In the genomic region with DNA sequence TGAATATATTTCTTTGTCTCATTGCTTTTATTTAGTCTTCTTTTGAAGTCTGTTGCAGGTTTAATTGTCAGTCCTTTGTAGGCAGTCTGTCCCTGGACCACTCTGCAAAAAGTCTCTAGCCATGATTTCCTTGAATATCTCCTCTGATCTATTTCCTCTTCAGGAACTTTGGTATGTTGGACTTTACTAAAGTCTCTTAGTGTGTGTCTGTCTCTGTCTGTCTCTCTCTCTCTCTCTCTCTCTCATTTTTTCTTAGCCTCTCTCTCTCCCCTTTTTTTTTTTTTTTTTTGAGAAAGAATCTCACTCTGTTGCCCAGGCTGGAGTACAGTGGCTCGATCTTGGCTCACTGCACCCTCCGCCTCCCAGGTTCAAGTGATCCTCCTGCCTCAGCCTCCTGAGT, we compare ENCODE assay signal across 29 cellular contexts. TPM values are rescaled to one million over a fixed set of nuclear protein-coding genes. Genes with fewer than 3 reads are reported as not detected.
DNase-seq lines count a peak whose midpoint lies in the region; ATAC-seq and TF ChIP-seq lines count a peak whose summit lies in the region.
"Had no signal": no experiment of that assay in that cellular context is flagged by ENCODE, and none has a peak within 500 bp of the region (broad histone marks: within the 10 kb centered on the region; RNA-seq: fewer than 3 reads in every experiment).

No MANE protein-coding gene starts in this region.

- ATAC-seq in activated CD4-positive, alpha-beta T cell treated with anti-CD3 and anti-CD28 coated beads for 36 hours = no peak
- no peak for ATAC-seq in activated naive CD8-positive, alpha-beta T cell treated with anti-CD3 and anti-CD28 coated beads, Interleukin-2, amount 10 ng/mL, durations not matched to agents 7 days and 5 days (ENCODE audit: low read depth)
- ATAC-seq in activated naive CD8-positive, alpha-beta T cell treated with anti-CD3 and anti-CD28 coated beads, Interleukin-2, amount 50 U/mL, for 24 hours = no peak
- ATAC-seq in stimulated activated effector memory CD8-positive, alpha-beta T cell treated with anti-CD3 and anti-CD28 coated beads, Interleukin-12 subunit alpha, Interleukin-12 subunit beta, amount 100 ng/mL, for 72 hours = no peak
- ATAC-seq in HG03571 (IDR thresholded peaks at IDR 0.05; ENCODE audit: unreplicated experiment) = no peak
- ATAC-seq: body of pancreas, esophagus mucosa, GM12878, left lobe of liver, right cardiac atrium had no signal

- no peak overlapping the region for H3K27ac ChIP-seq in spleen
- H3K27ac ChIP-seq: body of pancreas, SK-N-MC, uterus had no signal

- no peak for TF ChIP-seq CTCF in spleen (IDR thresholded peaks at IDR 0.05 in 8 of 11, conservative IDR thresholded peaks at IDR 0.05 in 3 of 11)

- H3K9me3 ChIP-seq in adipocyte (ENCODE audit: control insufficient read depth, low read length) (no peaks in the 10 kb centered on the region), spleen (no peaks in the 10 kb centered on the region)
- H3K9me3 ChIP-seq: body of pancreas, stomach, uterus had no signal

- CTCF ChIA-PET in activated CD4-positive, alpha-beta T cell treated with anti-CD3 and anti-CD28 coated beads for 36 hours (lab: Charles Lee) = no interaction called here

- peak overlapping the region; percentile 27 for H3K9ac ChIP-seq in adipocyte (ENCODE audit: low read length)
- H3K9ac ChIP-seq: KMS-11 had no signal

- H3K27me3 ChIP-seq in adipocyte (replicated peaks; ENCODE audit: control insufficient read depth, insufficient read depth, low read length) (no peaks in the 10 kb centered on the region), spleen (replicated peaks in 1 of 7) (no peaks in the 10 kb centered on the region)
- H3K27me3 ChIP-seq: body of pancreas, stomach, uterus had no signal

- H3K4me1 ChIP-seq in adipocyte (ENCODE audit: control insufficient read depth, insufficient read depth, low read length) = peaks cover 43% of the 10 kb centered on the region
- H3K4me1 ChIP-seq in spleen = peaks cover 34 to 95% (median 65%) of the 10 kb centered on the region in 6 donors
- H3K4me1 ChIP-seq: uterus had no signal

- TF ChIP-seq POLR2A in spleen (IDR thresholded peaks at IDR 0.05) = no peak

- H3K36me3 Mint-ChIP-seq in activated CD4-positive, alpha-beta T cell treated with anti-CD3 and anti-CD28 coated beads, Interleukin-2, amount 10 ng/mL, durations not matched to agents 24 days and 14 days (ENCODE audit: low read depth) = peaks cover 3% of the 10 kb centered on the region
- H3K36me3 Mint-ChIP-seq in activated CD4-positive, alpha-beta T cell treated with anti-CD3 and anti-CD28 coated beads for 36 hours (ENCODE audit: low read depth) = no peaks in the 10 kb centered on the region
- peaks cover 20% of the 10 kb centered on the region for H3K36me3 Mint-ChIP-seq in activated naive CD8-positive, alpha-beta T cell treated with anti-CD3 and anti-CD28 coated beads, Interleukin-2, amount 10 ng/mL, durations not matched to agents 7 days and 5 days
- peaks cover 2% of the 10 kb centered on the region for H3K36me3 Mint-ChIP-seq in activated naive CD8-positive, alpha-beta T cell treated with anti-CD3 and anti-CD28 coated beads, Interleukin-2, amount 50 U/mL, for 24 hours (ENCODE audit: low read depth)
- no peaks in the 10 kb centered on the region for H3K36me3 Mint-ChIP-seq in stimulated activated effector memory CD8-positive, alpha-beta T cell treated with anti-CD3 and anti-CD28 coated beads, Interleukin-12 subunit alpha, Interleukin-12 subunit beta, amount 100 ng/mL, for 72 hours

- intact Hi-C loops in activated CD4-positive, alpha-beta T cell treated with anti-CD3 and anti-CD28 coated beads, Interleukin-2, amount 10 ng/mL, durations not matched to agents 24 days and 14 days (cut with micrococcal nuclease) = loop anchor here (2.0 to 5.0 kb wide), 2 partner anchors 14 to 37 kb away; no protein-coding TSS in a partner anchor
- intact Hi-C loops in activated CD4-positive, alpha-beta T cell treated with anti-CD3 and anti-CD28 coated beads for 36 hours (cut with DNase I, micrococcal nuclease) = loop anchor here in 1 of 2 experiments (5.0 kb wide), 1 partner anchor 37 kb away; no protein-coding TSS in a partner anchor
- intact Hi-C loops in spleen (cut with DNase I; ENCODE audit: low total_unique reads) = loop anchor here (10.0 kb wide), 1 partner anchor 50 kb away; no protein-coding TSS in a partner anchor

- peak overlapping the region; percentile 56 for H3K27ac Mint-ChIP-seq in activated CD4-positive, alpha-beta T cell treated with anti-CD3 and anti-CD28 coated beads, Interleukin-2, amount 10 ng/mL, durations not matched to agents 24 days and 14 days
- H3K27ac Mint-ChIP-seq in activated CD4-positive, alpha-beta T cell treated with anti-CD3 and anti-CD28 coated beads for 36 hours = no peak overlapping the region
- peak overlapping the region; percentile 52 for H3K27ac Mint-ChIP-seq in activated naive CD8-positive, alpha-beta T cell treated with anti-CD3 and anti-CD28 coated beads, Interleukin-2, amount 10 ng/mL, durations not matched to agents 7 days and 5 days
- no peak overlapping the region for H3K27ac Mint-ChIP-seq in activated naive CD8-positive, alpha-beta T cell treated with anti-CD3 and anti-CD28 coated beads, Interleukin-2, amount 50 U/mL, for 24 hours
- peak overlapping the region; percentile 71 for H3K27ac Mint-ChIP-seq in stimulated activated effector memory CD8-positive, alpha-beta T cell treated with anti-CD3 and anti-CD28 coated beads, Interleukin-12 subunit alpha, Interleukin-12 subunit beta, amount 100 ng/mL, for 72 hours

- H3K9me3 Mint-ChIP-seq in activated CD4-positive, alpha-beta T cell treated with anti-CD3 and anti-CD28 coated beads, Interleukin-2, amount 10 ng/mL, durations not matched to agents 24 days and 14 days = no peaks in the 10 kb centered on the region
- no peaks in the 10 kb centered on the region for H3K9me3 Mint-ChIP-seq in activated CD4-positive, alpha-beta T cell treated with anti-CD3 and anti-CD28 coated beads for 36 hours (ENCODE audit: low read depth)
- H3K9me3 Mint-ChIP-seq in activated naive CD8-positive, alpha-beta T cell treated with anti-CD3 and anti-CD28 coated beads, Interleukin-2, amount 10 ng/mL, durations not matched to agents 7 days and 5 days = no peaks in the 10 kb centered on the region
- peaks cover 3% of the 10 kb centered on the region for H3K9me3 Mint-ChIP-seq in activated naive CD8-positive, alpha-beta T cell treated with anti-CD3 and anti-CD28 coated beads, Interleukin-2, amount 50 U/mL, for 24 hours
- H3K9me3 Mint-ChIP-seq in stimulated activated effector memory CD8-positive, alpha-beta T cell treated with anti-CD3 and anti-CD28 coated beads, Interleukin-12 subunit alpha, Interleukin-12 subunit beta, amount 100 ng/mL, for 72 hours = no peaks in the 10 kb centered on the region
- H3K9me3 Mint-ChIP-seq: activated T-helper 2 cell treated with anti-CD3 and anti-CD28 coated beads, Interferon-gamma antibody, Interleukin-2, Interleukin-4, amounts not matched to agents 10 μg/mL and 5 μg/mL and 100 μg/mL, durations not matched to agents 14 hours and 24 hours and 36 hours; T-helper 1 cell treated with Interleukin-12 subunit alpha and Interleukin-12 subunit beta and Interleukin-4 antibody, amounts not matched to agents 30 μg/mL and 1 μg/mL, for 36 hours had no signal

- no peak for DNase-seq in activated CD4-positive, alpha-beta T cell treated with anti-CD3 and anti-CD28 coated beads, Interleukin-2, amount 10 ng/mL, durations not matched to agents 24 days and 14 days
- no peak for DNase-seq in activated CD4-positive, alpha-beta T cell treated with anti-CD3 and anti-CD28 coated beads for 36 hours
- DNase-seq in activated naive CD8-positive, alpha-beta T cell treated with anti-CD3 and anti-CD28 coated beads, Interleukin-2, amount 10 ng/mL, durations not matched to agents 7 days and 5 days = no peak
- no peak for DNase-seq in activated naive CD8-positive, alpha-beta T cell treated with anti-CD3 and anti-CD28 coated beads, Interleukin-2, amount 50 U/mL, for 24 hours
- DNase-seq in adipocyte (ENCODE audit: low read depth) (no peak), spleen (no peak)
- DNase-seq in stimulated activated effector memory CD8-positive, alpha-beta T cell treated with anti-CD3 and anti-CD28 coated beads, Interleukin-12 subunit alpha, Interleukin-12 subunit beta, amount 100 ng/mL, for 72 hours (ENCODE audit: low spot score in 2 of 2) = no peak
- DNase-seq: 8988T; activated CD4-positive, alpha-beta T cell treated with anti-CD3 and anti-CD28 coated beads for 1 hour; body of pancreas; cerebellar nuclear complex; dermis blood vessel endothelial cell; glutamatergic neuron; mesenchymal stem cell; NCI-H1930; NCI-H524 treated with DMSO at 0.1 percent for 48 hours; NK-92 treated with Interleukin-12 subunit alpha and Interleukin-12 subunit beta, amount 100 ng/mL, for 24 hours; right cardiac atrium; stimulated activated CD8-positive, alpha-beta memory T cell treated with anti-CD3 and anti-CD28 coated beads, Interleukin-4, amount 100 ng/mL, for 48 hours; stomach; uterus had no signal

- H3K4me3 Mint-ChIP-seq in activated CD4-positive, alpha-beta T cell treated with anti-CD3 and anti-CD28 coated beads, Interleukin-2, amount 10 ng/mL, durations not matched to agents 24 days and 14 days = no peak overlapping the region
- H3K4me3 Mint-ChIP-seq in activated CD4-positive, alpha-beta T cell treated with anti-CD3 and anti-CD28 coated beads for 36 hours = no peak overlapping the region
- H3K4me3 Mint-ChIP-seq in activated naive CD8-positive, alpha-beta T cell treated with anti-CD3 and anti-CD28 coated beads, Interleukin-2, amount 10 ng/mL, durations not matched to agents 7 days and 5 days = no peak overlapping the region
- no peak overlapping the region for H3K4me3 Mint-ChIP-seq in activated naive CD8-positive, alpha-beta T cell treated with anti-CD3 and anti-CD28 coated beads, Interleukin-2, amount 50 U/mL, for 24 hours
- no peak overlapping the region for H3K4me3 Mint-ChIP-seq in stimulated activated effector memory CD8-positive, alpha-beta T cell treated with anti-CD3 and anti-CD28 coated beads, Interleukin-12 subunit alpha, Interleukin-12 subunit beta, amount 100 ng/mL, for 72 hours

- H3K36me3 ChIP-seq in adipocyte (ENCODE audit: control insufficient read depth, insufficient read depth, low read length, severe bottlenecking) = no peaks in the 10 kb centered on the region
- H3K36me3 ChIP-seq in spleen = no peaks in the 10 kb centered on the region
- H3K36me3 ChIP-seq: stomach, uterus had no signal

- 89 to 100% (median 100%) methylated on average over 2 of the region's 2 CpGs for WGBS in spleen, 5 donors

- H3K4me1 Mint-ChIP-seq in activated CD4-positive, alpha-beta T cell treated with anti-CD3 and anti-CD28 coated beads, Interleukin-2, amount 10 ng/mL, durations not matched to agents 24 days and 14 days = peaks cover 70% of the 10 kb centered on the region
- peaks cover 87% of the 10 kb centered on the region for H3K4me1 Mint-ChIP-seq in activated CD4-positive, alpha-beta T cell treated with anti-CD3 and anti-CD28 coated beads for 36 hours
- H3K4me1 Mint-ChIP-seq in activated naive CD8-positive, alpha-beta T cell treated with anti-CD3 and anti-CD28 coated beads, Interleukin-2, amount 10 ng/mL, durations not matched to agents 7 days and 5 days = peaks cover 64% of the 10 kb centered on the region
- peaks cover 85% of the 10 kb centered on the region for H3K4me1 Mint-ChIP-seq in activated naive CD8-positive, alpha-beta T cell treated with anti-CD3 and anti-CD28 coated beads, Interleukin-2, amount 50 U/mL, for 24 hours
- peaks cover 63% of the 10 kb centered on the region for H3K4me1 Mint-ChIP-seq in stimulated activated effector memory CD8-positive, alpha-beta T cell treated with anti-CD3 and anti-CD28 coated beads, Interleukin-12 subunit alpha, Interleukin-12 subunit beta, amount 100 ng/mL, for 72 hours

- H3K27me3 Mint-ChIP-seq in activated CD4-positive, alpha-beta T cell treated with anti-CD3 and anti-CD28 coated beads, Interleukin-2, amount 10 ng/mL, durations not matched to agents 24 days and 14 days = no peaks in the 10 kb centered on the region
- no peaks in the 10 kb centered on the region for H3K27me3 Mint-ChIP-seq in activated CD4-positive, alpha-beta T cell treated with anti-CD3 and anti-CD28 coated beads for 36 hours
- H3K27me3 Mint-ChIP-seq in activated naive CD8-positive, alpha-beta T cell treated with anti-CD3 and anti-CD28 coated beads, Interleukin-2, amount 10 ng/mL, durations not matched to agents 7 days and 5 days = no peaks in the 10 kb centered on the region
- H3K27me3 Mint-ChIP-seq in activated naive CD8-positive, alpha-beta T cell treated with anti-CD3 and anti-CD28 coated beads, Interleukin-2, amount 50 U/mL, for 24 hours = no peaks in the 10 kb centered on the region

- H3K4me3 ChIP-seq in adipocyte (ENCODE audit: low read length) (no peak overlapping the region), spleen (no peak overlapping the region)
- H3K4me3 ChIP-seq: body of pancreas, GM12878, SK-N-MC, stomach, uterus had no signal

- POLR2A ChIA-PET in activated CD4-positive, alpha-beta T cell treated with anti-CD3 and anti-CD28 coated beads for 36 hours (lab: Charles Lee) = no interaction called here
- POLR2A ChIA-PET in activated naive CD8-positive, alpha-beta T cell treated with anti-CD3 and anti-CD28 coated beads, Interleukin-2, amount 10 ng/mL, durations not matched to agents 7 days and 5 days (lab: Charles Lee) = no interaction called here

RNA-seq across cellular contexts. Expression of a gene that starts 57.5 kb away (rescaled TPM):
- total RNA-seq in activated CD4-positive, alpha-beta T cell treated with anti-CD3 and anti-CD28 coated beads, Interleukin-2, amount 10 ng/mL, durations not matched to agents 24 days and 14 days = 28.4 and 28.9 TPM in 2 replicates
- total RNA-seq in activated CD4-positive, alpha-beta T cell treated with anti-CD3 and anti-CD28 coated beads for 36 hours = 100 to 1,000 TPM in 1 of 2 experiments, 10 to 100 TPM in 1; 72.5 to 101 TPM
- 100 to 1,000 TPM; 212 to 227 TPM for total RNA-seq in activated naive CD8-positive, alpha-beta T cell treated with anti-CD3 and anti-CD28 coated beads, Interleukin-2, amount 10 ng/mL, durations not matched to agents 7 days and 5 days
- total RNA-seq in spleen = 100 to 1,000 TPM in 4 of 7 donors, 10 to 100 TPM in 3; 91.2 to 155 (median 101) TPM
- polyA plus RNA-seq in spleen = 10 to 100 TPM; 35.0 to 55.9 (median 41.2) TPM

Comparison
In these comparisons a context has a peak if more than half of its experiments do, and no peak if none do; other contexts are left out.
1. H3K27ac Mint-ChIP-seq: peak in activated CD4-positive, alpha-beta T cell treated with anti-CD3 and anti-CD28 coated beads, Interleukin-2, amount 10 ng/mL, durations not matched to agents 24 days and 14 days (single experiment), activated naive CD8-positive, alpha-beta T cell treated with anti-CD3 and anti-CD28 coated beads, Interleukin-2, amount 10 ng/mL, durations not matched to agents 7 days and 5 days (single experiment) and stimulated activated effector memory CD8-positive, alpha-beta T cell treated with anti-CD3 and anti-CD28 coated beads, Interleukin-12 subunit alpha, Interleukin-12 subunit beta, amount 100 ng/mL, for 72 hours (single experiment); none in activated CD4-positive, alpha-beta T cell treated with anti-CD3 and anti-CD28 coated beads for 36 hours (single experiment) and activated naive CD8-positive, alpha-beta T cell treated with anti-CD3 and anti-CD28 coated beads, Interleukin-2, amount 50 U/mL, for 24 hours (single experiment).